In the genomic region with DNA sequence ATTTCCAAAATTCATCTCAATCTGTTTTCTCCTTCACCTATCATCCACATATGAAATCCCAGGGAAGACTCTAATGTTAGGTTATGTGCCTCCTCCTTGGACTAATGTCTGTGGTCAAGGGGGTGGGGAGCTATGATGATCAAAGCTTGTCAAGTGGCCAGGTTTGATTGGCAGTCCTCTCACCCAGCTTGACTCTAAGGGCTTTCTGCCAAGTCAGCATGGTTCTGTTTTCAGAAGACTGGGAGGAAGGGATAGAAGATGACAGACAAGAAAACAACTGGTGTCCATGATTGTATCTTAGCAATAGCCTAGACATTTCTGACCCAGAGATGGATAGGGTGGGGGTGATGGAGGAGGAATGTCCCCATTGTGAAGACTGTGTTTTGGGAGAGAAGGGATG, we compare ENCODE assay signal across 23 cellular contexts. TPM values are rescaled to one million over a fixed set of nuclear protein-coding genes. Genes with fewer than 3 reads are reported as not detected.
"Had no signal": no experiment of that assay in that cellular context is flagged by ENCODE, and none has a peak within 500 bp of the region (broad histone marks: within the 10 kb centered on the region; RNA-seq: fewer than 3 reads in every experiment).

No MANE protein-coding gene starts in this region.

- H3K27ac Mint-ChIP-seq: activated CD4-positive, alpha-beta T cell treated with anti-CD3 and anti-CD28 coated beads, Interleukin-2, amount 10 ng/mL, durations not matched to agents 7 days and 5 days; activated CD8-positive, alpha-beta T cell treated with anti-CD3 and anti-CD28 coated beads, Interleukin-2, amount 10 ng/mL, durations not matched to agents 7 days and 5 days; activated naive CD4-positive, alpha-beta T cell treated with anti-CD3 and anti-CD28 coated beads for 36 hours; activated T-cell treated with anti-CD3 and anti-CD28 coated beads, Interleukin-2, amount 50 U/mL, for 24 hours; brain; progenitor cell of endocrine pancreas; T-helper 2 cell treated with Interferon-gamma antibody and Interleukin-4, amounts not matched to agents 5 μg/mL and 100 μg/mL, for 36 hours had no signal

- H3K9me3 ChIP-seq: left ventricle myocardium inferior, right atrium auricular region, tibial artery had no signal

- H3K4me1 Mint-ChIP-seq: brain; central memory CD8-positive, alpha-beta T cell had no signal

- H3K4me1 ChIP-seq: right atrium auricular region had no signal

- H3K9me3 Mint-ChIP-seq: activated CD4-positive, alpha-beta T cell treated with anti-CD3 and anti-CD28 coated beads, Interleukin-2, amount 10 ng/mL, durations not matched to agents 7 days and 5 days; activated naive CD4-positive, alpha-beta T cell treated with anti-CD3 and anti-CD28 coated beads for 36 hours; activated T-cell treated with anti-CD3 and anti-CD28 coated beads, Interleukin-2, amount 50 U/mL, for 24 hours; brain; central memory CD8-positive, alpha-beta T cell; T-helper 2 cell treated with Interferon-gamma antibody and Interleukin-4, amounts not matched to agents 5 μg/mL and 100 μg/mL, for 36 hours had no signal

- H3K4me3 ChIP-seq: coronary artery, left ventricle myocardium inferior, right atrium auricular region, skin epidermis, tibial artery had no signal

- H3K27ac ChIP-seq: coronary artery, left ventricle myocardium inferior, right atrium auricular region, skin epidermis, tibial artery had no signal

- H3K36me3 ChIP-seq: left ventricle myocardium inferior, right atrium auricular region, tibial artery had no signal

- H3K36me3 Mint-ChIP-seq: brain had no signal

- H3K27me3 ChIP-seq: right atrium auricular region, tibial artery had no signal

- DNase-seq: activated CD4-positive, alpha-beta T cell treated with anti-CD3 and anti-CD28 coated beads, Interleukin-2, amount 10 ng/mL, durations not matched to agents 7 days and 5 days; activated CD8-positive, alpha-beta T cell treated with anti-CD3 and anti-CD28 coated beads, Interleukin-2, amount 10 ng/mL, durations not matched to agents 7 days and 5 days; activated naive CD4-positive, alpha-beta T cell treated with anti-CD3 and anti-CD28 coated beads for 36 hours; activated T-cell treated with anti-CD3 and anti-CD28 coated beads, Interleukin-2, amount 50 U/mL, for 24 hours; kidney; left ventricle myocardium inferior; occipital lobe; stimulated activated naive CD8-positive, alpha-beta T cell treated with anti-CD3 and anti-CD28 coated beads, Interleukin-15, Interleukin-2, amounts not matched to agents 100 U/mL and 50 U/mL, for 24 hours; substantia nigra; tibial artery had no signal

- H3K27me3 Mint-ChIP-seq: activated CD4-positive, alpha-beta T cell treated with anti-CD3 and anti-CD28 coated beads, Interleukin-2, amount 10 ng/mL, durations not matched to agents 7 days and 5 days; activated T-cell treated with anti-CD3 and anti-CD28 coated beads, Interleukin-2, amount 50 U/mL, for 24 hours; central memory CD8-positive, alpha-beta T cell had no signal

- ATAC-seq: activated CD4-positive, CD25-positive, alpha-beta regulatory T cell treated with anti-CD3 and anti-CD28 coated beads, Interleukin-2, amount 50 U/mL, for 24 hours; activated CD8-positive, alpha-beta T cell treated with anti-CD3 and anti-CD28 coated beads, Interleukin-2, amount 10 ng/mL, durations not matched to agents 7 days and 5 days; stimulated activated naive CD8-positive, alpha-beta T cell treated with anti-CD3 and anti-CD28 coated beads, Interleukin-15, Interleukin-2, amounts not matched to agents 100 U/mL and 50 U/mL, for 24 hours had no signal

- H3K4me3 Mint-ChIP-seq: activated CD4-positive, alpha-beta T cell treated with anti-CD3 and anti-CD28 coated beads, Interleukin-2, amount 10 ng/mL, durations not matched to agents 7 days and 5 days; activated CD8-positive, alpha-beta T cell treated with anti-CD3 and anti-CD28 coated beads, Interleukin-2, amount 10 ng/mL, durations not matched to agents 7 days and 5 days; activated naive CD4-positive, alpha-beta T cell treated with anti-CD3 and anti-CD28 coated beads for 36 hours; activated T-cell treated with anti-CD3 and anti-CD28 coated beads, Interleukin-2, amount 50 U/mL, for 24 hours; brain; central memory CD8-positive, alpha-beta T cell; T-helper 2 cell treated with Interferon-gamma antibody and Interleukin-4, amounts not matched to agents 5 μg/mL and 100 μg/mL, for 36 hours had no signal

RNA-seq across cellular contexts. Expression of a gene that starts 9.1 kb away (rescaled TPM):
- total RNA-seq: activated CD4-positive, alpha-beta T cell treated with anti-CD3 and anti-CD28 coated beads, Interleukin-2, amount 10 ng/mL, durations not matched to agents 7 days and 5 days; activated CD8-positive, alpha-beta T cell treated with anti-CD3 and anti-CD28 coated beads, Interleukin-2, amount 10 ng/mL, durations not matched to agents 7 days and 5 days; activated naive CD4-positive, alpha-beta T cell treated with anti-CD3 and anti-CD28 coated beads for 36 hours; epithelial cell of proximal tubule; frontal cortex; kidney; left ventricle myocardium inferior; mononuclear cell; occipital lobe; progenitor cell of endocrine pancreas; right atrium auricular region; urinary bladder had no signal
- polyA plus RNA-seq: neural cell, urinary bladder had no signal

RNA-seq across cellular contexts. Expression of a gene that starts 23.0 kb away (rescaled TPM):
- total RNA-seq: left ventricle myocardium inferior, right atrium auricular region, urinary bladder had no signal
- polyA plus RNA-seq: neural cell had no signal

RNA-seq across cellular contexts. Expression of a gene that starts 31.0 kb away (rescaled TPM):
- total RNA-seq: epithelial cell of proximal tubule, progenitor cell of endocrine pancreas had no signal

RNA-seq across cellular contexts. Expression of a gene that starts 57.4 kb away (rescaled TPM):
- total RNA-seq: epithelial cell of proximal tubule, frontal cortex, occipital lobe, progenitor cell of endocrine pancreas had no signal
- polyA plus RNA-seq: neural cell had no signal
